In genomic region chr2:55733335-55733734, GRCh38 we compare ENCODE assay signal across 22 cellular contexts.
"Had no signal": no experiment of that assay in that cellular context is flagged by ENCODE, and none has a peak within 500 bp of the region (broad histone marks: within the 10 kb centered on the region; RNA-seq: fewer than 3 reads in every experiment).

No MANE protein-coding gene starts in this region.

- DNase-seq: activated CD4-positive, CD25-positive, alpha-beta regulatory T cell treated with anti-CD3 and anti-CD28 coated beads, Interleukin-2, amount 50 U/mL, for 72 hours; activated gamma-delta T cell; activated T-cell treated with anti-CD3 and anti-CD28 coated beads, Interleukin-2, amount 50 U/mL, for 72 hours; adrenal gland; cerebellar nuclear complex; cortex of kidney; foreskin melanocyte; kidney; mammary epithelial cell; naive B cell; right lobe of liver; spleen; stimulated activated CD8-positive, alpha-beta memory T cell treated with anti-CD3 and anti-CD28 coated beads, Interleukin-4, amount 100 ng/mL, for 48 hours; stimulated activated naive CD4-positive, alpha-beta T cell; thyroid gland had no signal

- FAIRE-seq: bronchial epithelial cell, kidney, urothelium cell line had no signal

- H3K9me3 Mint-ChIP-seq: activated naive CD4-positive, alpha-beta T cell treated with anti-CD3 and anti-CD28 coated beads, Interleukin-2, amount 50 U/mL, for 24 hours; activated T-cell treated with anti-CD3 and anti-CD28 coated beads, Interleukin-2, amount 50 U/mL, for 72 hours; T-helper 1 cell treated with Interleukin-12 subunit alpha and Interleukin-12 subunit beta and Interleukin-4 antibody, amounts not matched to agents 30 μg/mL and 1 μg/mL, for 36 hours had no signal

- ATAC-seq: activated T-cell treated with anti-CD3 and anti-CD28 coated beads, Interleukin-2, amount 50 U/mL, for 72 hours; left lobe of liver; right lobe of liver had no signal

- H3K4me3 Mint-ChIP-seq: activated naive CD4-positive, alpha-beta T cell treated with anti-CD3 and anti-CD28 coated beads, Interleukin-2, amount 50 U/mL, for 24 hours; activated T-cell treated with anti-CD3 and anti-CD28 coated beads, Interleukin-2, amount 50 U/mL, for 72 hours; naive B cell; T-helper 1 cell treated with Interleukin-12 subunit alpha and Interleukin-12 subunit beta and Interleukin-4 antibody, amounts not matched to agents 30 μg/mL and 1 μg/mL, for 36 hours had no signal

- H3K4me1 Mint-ChIP-seq: activated naive CD4-positive, alpha-beta T cell treated with anti-CD3 and anti-CD28 coated beads, Interleukin-2, amount 50 U/mL, for 24 hours; naive B cell had no signal

- H3K27ac Mint-ChIP-seq: activated naive CD4-positive, alpha-beta T cell treated with anti-CD3 and anti-CD28 coated beads, Interleukin-2, amount 50 U/mL, for 24 hours; activated T-cell treated with anti-CD3 and anti-CD28 coated beads, Interleukin-2, amount 50 U/mL, for 72 hours; naive B cell; T-helper 1 cell treated with Interleukin-12 subunit alpha and Interleukin-12 subunit beta and Interleukin-4 antibody, amounts not matched to agents 30 μg/mL and 1 μg/mL, for 36 hours had no signal

- H3K4me3 ChIP-seq: adrenal gland, right lobe of liver, spleen, thyroid gland had no signal

- H3K27me3 ChIP-seq: adrenal gland, neutrophil, right lobe of liver, thyroid gland had no signal

- H3K36me3 ChIP-seq: adrenal gland, neutrophil, right lobe of liver, spleen, thyroid gland had no signal

- H3K27ac ChIP-seq: adrenal gland, neutrophil, parathyroid adenoma, right lobe of liver, thyroid gland had no signal

- H3K36me3 Mint-ChIP-seq: activated naive CD4-positive, alpha-beta T cell treated with anti-CD3 and anti-CD28 coated beads, Interleukin-2, amount 50 U/mL, for 24 hours; naive B cell had no signal

- H3K4me1 ChIP-seq: adrenal gland, parathyroid adenoma, right lobe of liver, spleen had no signal

- H3K9me3 ChIP-seq: neutrophil, right lobe of liver, spleen, thyroid gland had no signal
